24 cellular contexts compared by ENCODE assay signal in the genomic region with DNA sequence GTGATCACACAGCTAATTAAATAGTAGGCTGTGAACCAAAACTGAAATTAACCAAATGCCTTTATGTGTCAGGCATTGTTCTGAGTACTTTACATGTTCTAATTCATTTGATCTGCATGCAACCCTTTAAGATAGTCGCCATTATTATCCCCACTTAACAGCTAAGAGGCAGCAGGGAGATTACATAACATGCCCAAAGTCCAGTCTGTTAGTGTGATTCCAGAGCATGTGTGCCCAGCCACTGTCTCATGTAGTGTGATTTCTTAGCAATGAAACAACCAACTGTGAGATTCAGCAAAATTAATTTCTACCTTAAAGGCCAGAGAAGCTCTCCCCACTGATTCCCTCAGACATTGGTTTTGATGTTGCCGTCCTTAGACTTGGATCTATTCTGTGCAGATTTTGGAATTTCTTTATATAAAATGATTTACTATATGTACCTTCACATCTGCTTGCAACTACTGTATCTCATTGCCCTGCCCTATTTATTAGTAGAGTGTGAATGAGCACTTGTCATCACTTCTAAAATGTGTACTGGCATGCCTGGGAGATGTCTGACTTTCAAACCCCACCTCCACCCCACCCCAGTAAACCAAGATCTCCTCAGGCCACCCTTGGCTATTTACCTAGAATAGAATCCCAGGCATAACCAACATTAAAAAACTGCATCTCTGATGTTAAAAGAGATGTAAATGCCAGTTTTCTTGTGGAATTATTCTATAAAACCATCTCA. TPM values are rescaled to one million over a fixed set of nuclear protein-coding genes. Genes with fewer than 3 reads are reported as not detected.
DNase-seq lines count a peak whose midpoint lies in the region; ATAC-seq, FAIRE-seq and TF ChIP-seq lines count a peak whose summit lies in the region.
"Had no signal": no experiment of that assay in that cellular context is flagged by ENCODE, and none has a peak within 500 bp of the region (broad histone marks: within the 10 kb centered on the region; RNA-seq: fewer than 3 reads in every experiment).

No MANE protein-coding gene starts in this region.

- no peak for TF ChIP-seq POLR2A in right lobe of liver (IDR thresholded peaks at IDR 0.05)

- WGBS in right lobe of liver (ENCODE audit: insufficient coverage, low coverage, low lambda C conversion rate, missing lambda C conversion rate): 30% methylated on average over 2 of the region's 2 CpGs

- no peak overlapping the region for H3K27ac ChIP-seq in right lobe of liver
- H3K27ac ChIP-seq: KMS-11 had no signal

- H3K36me3 Mint-ChIP-seq in activated naive CD8-positive, alpha-beta T cell treated with anti-CD3 and anti-CD28 coated beads, Interleukin-2, amount 10 ng/mL, durations not matched to agents 7 days and 5 days: peaks cover 16% of the 10 kb centered on the region
- H3K36me3 Mint-ChIP-seq in activated naive CD8-positive, alpha-beta T cell treated with anti-CD3 and anti-CD28 coated beads, Interleukin-2, amount 50 U/mL, for 24 hours (ENCODE audit: low read depth): peaks cover 25% of the 10 kb centered on the region

- H3K27ac Mint-ChIP-seq in activated naive CD8-positive, alpha-beta T cell treated with anti-CD3 and anti-CD28 coated beads, Interleukin-2, amount 10 ng/mL, durations not matched to agents 7 days and 5 days: peak overlapping the region; percentile 49
- H3K27ac Mint-ChIP-seq in activated naive CD8-positive, alpha-beta T cell treated with anti-CD3 and anti-CD28 coated beads, Interleukin-2, amount 50 U/mL, for 24 hours: no peak overlapping the region
- H3K27ac Mint-ChIP-seq: HFFc6 had no signal

- H3K27me3 ChIP-seq in bronchial epithelial cell (ENCODE audit: control insufficient read depth, insufficient read depth, low read length) (no peaks in the 10 kb centered on the region), right lobe of liver (no peaks in the 10 kb centered on the region)
- H3K27me3 ChIP-seq: BE2C had no signal

- ATAC-seq in activated naive CD8-positive, alpha-beta T cell treated with anti-CD3 and anti-CD28 coated beads, Interleukin-2, amount 10 ng/mL, durations not matched to agents 7 days and 5 days (ENCODE audit: low read depth): no peak
- no peak for ATAC-seq in activated naive CD8-positive, alpha-beta T cell treated with anti-CD3 and anti-CD28 coated beads, Interleukin-2, amount 50 U/mL, for 24 hours
- peak; percentile 78 to 90 (median 86) for ATAC-seq in right lobe of liver

- H3K9me3 Mint-ChIP-seq in activated naive CD8-positive, alpha-beta T cell treated with anti-CD3 and anti-CD28 coated beads, Interleukin-2, amount 10 ng/mL, durations not matched to agents 7 days and 5 days: no peaks in the 10 kb centered on the region
- H3K9me3 Mint-ChIP-seq in activated naive CD8-positive, alpha-beta T cell treated with anti-CD3 and anti-CD28 coated beads, Interleukin-2, amount 50 U/mL, for 24 hours: no peaks in the 10 kb centered on the region
- H3K9me3 Mint-ChIP-seq: CD8-positive, alpha-beta memory T cell; HFFc6 had no signal

- peaks cover 3% of the 10 kb centered on the region for H3K4me1 Mint-ChIP-seq in activated naive CD8-positive, alpha-beta T cell treated with anti-CD3 and anti-CD28 coated beads, Interleukin-2, amount 10 ng/mL, durations not matched to agents 7 days and 5 days
- H3K4me1 Mint-ChIP-seq in activated naive CD8-positive, alpha-beta T cell treated with anti-CD3 and anti-CD28 coated beads, Interleukin-2, amount 50 U/mL, for 24 hours: no peaks in the 10 kb centered on the region

- no peak for DNase-seq in activated naive CD8-positive, alpha-beta T cell treated with anti-CD3 and anti-CD28 coated beads, Interleukin-2, amount 10 ng/mL, durations not matched to agents 7 days and 5 days
- no peak for DNase-seq in activated naive CD8-positive, alpha-beta T cell treated with anti-CD3 and anti-CD28 coated beads, Interleukin-2, amount 50 U/mL, for 24 hours
- DNase-seq in G401 (ENCODE audit: low spot score): peak; percentile 34
- peak; percentile 56 for DNase-seq in bronchial epithelial cell (ENCODE audit: low read depth)
- no peak for DNase-seq in right lobe of liver
- DNase-seq in NCI-H1048 (lab: John Stamatoyannopoulos, UW): no peak
- no peak for DNase-seq in GM03348 (ENCODE audit: low spot score)
- no peak for DNase-seq in activated CD4-positive, CD25-positive, alpha-beta regulatory T cell treated with anti-CD3 and anti-CD28 coated beads, Interleukin-2, amount 50 U/mL, for 72 hours
- DNase-seq: BE2C; CD8-positive, alpha-beta memory T cell; DMS53; EL; HFFc6; NCI-H1417 treated with DMSO at 0.1 percent for 48 hours; NCI-H187 treated with DMSO at 0.1 percent for 48 hours; NCI-H345; NCI-H526 treated with DMSO at 0.1 percent for 48 hours; NK-92 treated with Interleukin-12 subunit alpha and Interleukin-12 subunit beta, amount 100 ng/mL, for 24 hours; SHP77 treated with DMSO at 0.1 percent for 48 hours; SK-N-SH had no signal

- H3K36me3 ChIP-seq in bronchial epithelial cell (ENCODE audit: control insufficient read depth, insufficient read depth, low read length) (peaks cover 6% of the 10 kb centered on the region), right lobe of liver (peaks cover 0 to 12% (median 0%) of the 10 kb centered on the region in 4 donors)

- intact Hi-C loops in right lobe of liver (cut with DNase I): no loop called here

- in situ Hi-C loops in G401 (cut with HindIII; ENCODE audit: low sequenced_read_pairs): no loop called here

- TF ChIP-seq CTCF in bronchial epithelial cell (IDR thresholded peaks at IDR 0.05; ENCODE audit: insufficient read depth, low read length, severe bottlenecking): no peak
- no peak for TF ChIP-seq CTCF in right lobe of liver (IDR thresholded peaks at IDR 0.05)

- H3K4me3 ChIP-seq in bronchial epithelial cell (ENCODE audit: low read depth, low read length): no peak overlapping the region
- no peak overlapping the region for H3K4me3 ChIP-seq in right lobe of liver

- H3K4me1 ChIP-seq in right lobe of liver: peaks cover 0 to 10% (median 5%) of the 10 kb centered on the region in 4 donors
- H3K4me1 ChIP-seq: BE2C had no signal

- no peak overlapping the region for H3K4me3 Mint-ChIP-seq in activated naive CD8-positive, alpha-beta T cell treated with anti-CD3 and anti-CD28 coated beads, Interleukin-2, amount 10 ng/mL, durations not matched to agents 7 days and 5 days
- no peak overlapping the region for H3K4me3 Mint-ChIP-seq in activated naive CD8-positive, alpha-beta T cell treated with anti-CD3 and anti-CD28 coated beads, Interleukin-2, amount 50 U/mL, for 24 hours
- H3K4me3 Mint-ChIP-seq: CD8-positive, alpha-beta memory T cell; HFFc6 had no signal

- no peaks in the 10 kb centered on the region for H3K27me3 Mint-ChIP-seq in activated naive CD8-positive, alpha-beta T cell treated with anti-CD3 and anti-CD28 coated beads, Interleukin-2, amount 10 ng/mL, durations not matched to agents 7 days and 5 days
- no peaks in the 10 kb centered on the region for H3K27me3 Mint-ChIP-seq in activated naive CD8-positive, alpha-beta T cell treated with anti-CD3 and anti-CD28 coated beads, Interleukin-2, amount 50 U/mL, for 24 hours
- H3K27me3 Mint-ChIP-seq: CD8-positive, alpha-beta memory T cell had no signal

- H3K9me3 ChIP-seq in right lobe of liver: no peaks in the 10 kb centered on the region
- H3K9me3 ChIP-seq: BE2C, SK-N-SH had no signal

- POLR2A ChIA-PET in activated naive CD8-positive, alpha-beta T cell treated with anti-CD3 and anti-CD28 coated beads, Interleukin-2, amount 10 ng/mL, durations not matched to agents 7 days and 5 days (lab: Charles Lee): no interaction called here

- no peak for FAIRE-seq in bronchial epithelial cell (lab: Jason Lieb, UNC)
- FAIRE-seq: A204.1, H54, RCC 7860 had no signal

RNA-seq across cellular contexts. Expression of a gene that starts 41.2 kb away (rescaled TPM):
- 100 to 1,000 TPM; 139 to 140 TPM for total RNA-seq in activated naive CD8-positive, alpha-beta T cell treated with anti-CD3 and anti-CD28 coated beads, Interleukin-2, amount 10 ng/mL, durations not matched to agents 7 days and 5 days
- 179 and 188 TPM in 2 replicates for total RNA-seq in G401 (2014; rRNA removed; shearing (Covaris generic))
- total RNA-seq in bronchial epithelial cell: 134 and 140 TPM in 2 replicates
- total RNA-seq in right lobe of liver: 10 to 100 TPM; 34.9 to 56.2 (median 46.6) TPM

RNA-seq across cellular contexts. Expression of a gene that starts 42.6 kb away (rescaled TPM):
- total RNA-seq in activated naive CD8-positive, alpha-beta T cell treated with anti-CD3 and anti-CD28 coated beads, Interleukin-2, amount 10 ng/mL, durations not matched to agents 7 days and 5 days: 1 to 10 TPM; 8.0 to 8.3 TPM
- 10.2 and 13.1 TPM in 2 replicates for total RNA-seq in G401 (2014; rRNA removed; shearing (Covaris generic))
- total RNA-seq in bronchial epithelial cell (29.1 and 29.2 TPM in 2 replicates), right lobe of liver (10 to 100 TPM in 5 of 6 experiments, 1 to 10 TPM in 1; 9.5 to 28.3 (median 19.6) TPM)

Comparison
In these comparisons a context has a peak if more than half of its experiments do, and no peak if none do; other contexts are left out.
1. ATAC-seq: peak in right lobe of liver (4 of 4); none in activated naive CD8-positive, alpha-beta T cell treated with anti-CD3 and anti-CD28 coated beads, Interleukin-2, amount 10 ng/mL, durations not matched to agents 7 days and 5 days (single experiment) and activated naive CD8-positive, alpha-beta T cell treated with anti-CD3 and anti-CD28 coated beads, Interleukin-2, amount 50 U/mL, for 24 hours (single experiment).
2. DNase-seq: peak in G401 (single experiment) and bronchial epithelial cell (single experiment); none in activated naive CD8-positive, alpha-beta T cell treated with anti-CD3 and anti-CD28 coated beads, Interleukin-2, amount 10 ng/mL, durations not matched to agents 7 days and 5 days (single experiment), activated naive CD8-positive, alpha-beta T cell treated with anti-CD3 and anti-CD28 coated beads, Interleukin-2, amount 50 U/mL, for 24 hours (single experiment), right lobe of liver (0 of 3), NCI-H1048 (single experiment), GM03348 (single experiment) and activated CD4-positive, CD25-positive, alpha-beta regulatory T cell treated with anti-CD3 and anti-CD28 coated beads, Interleukin-2, amount 50 U/mL, for 72 hours (single experiment).